8 cellular contexts compared by ENCODE assay signal in the genomic region with DNA sequence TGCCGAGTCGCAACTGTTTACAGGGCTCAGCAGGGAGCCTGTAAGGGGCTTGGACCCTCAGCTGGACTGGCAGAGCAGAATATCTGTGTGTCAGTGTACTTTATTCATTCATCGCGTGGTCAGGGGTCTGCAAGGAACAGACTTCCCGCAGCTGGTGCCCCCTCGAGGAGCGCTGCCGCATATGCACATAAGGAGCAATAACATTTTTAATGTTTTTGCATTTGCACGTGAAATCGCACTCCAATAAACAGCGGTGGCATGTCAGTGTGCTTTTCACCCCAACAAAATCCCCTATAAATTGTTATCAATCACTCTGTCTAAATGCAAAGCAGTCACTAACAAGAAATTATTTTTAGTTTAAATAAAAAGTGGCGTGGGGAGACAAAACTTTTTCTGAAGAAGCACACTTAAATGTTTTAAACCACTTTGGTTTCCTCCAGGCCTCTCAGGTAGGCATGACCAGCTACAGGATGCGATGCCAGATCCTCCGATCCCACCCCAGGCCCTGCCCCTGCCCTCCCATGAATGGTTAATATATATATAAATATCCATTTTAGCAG. TPM values are rescaled to one million over a fixed set of nuclear protein-coding genes. Genes with fewer than 3 reads are reported as not detected.
DNase-seq lines count a peak whose midpoint lies in the region; ATAC-seq and TF ChIP-seq lines count a peak whose summit lies in the region.

No MANE protein-coding gene starts in this region.

- no peak overlapping the region for H3K27ac Mint-ChIP-seq in activated T-cell treated with anti-CD3 and anti-CD28 coated beads, Interleukin-2, amount 50 U/mL, for 72 hours

- H3K27me3 Mint-ChIP-seq in activated T-cell treated with anti-CD3 and anti-CD28 coated beads, Interleukin-2, amount 50 U/mL, for 72 hours (ENCODE audit: low read depth) = peaks cover 63% of the 10 kb centered on the region

- H3K4me3 Mint-ChIP-seq in activated T-cell treated with anti-CD3 and anti-CD28 coated beads, Interleukin-2, amount 50 U/mL, for 72 hours = peak overlapping the region; percentile 85 to 87

- no peaks in the 10 kb centered on the region for H3K36me3 ChIP-seq in rectal smooth muscle tissue (ENCODE audit: control insufficient read depth, insufficient read depth, low read length)

- ATAC-seq in GM19438 (IDR thresholded peaks at IDR 0.05; ENCODE audit: low read depth, unreplicated experiment) (peak; percentile 7), Right ventricle myocardium superior (ENCODE audit: poor library complexity) (peak; percentile 67)
- ATAC-seq in activated T-cell treated with anti-CD3 and anti-CD28 coated beads, Interleukin-2, amount 50 U/mL, for 72 hours (replicated peaks in 1 of 2) = peak; percentile 49 to 51

- no peaks in the 10 kb centered on the region for H3K4me1 ChIP-seq in rectal smooth muscle tissue (ENCODE audit: control insufficient read depth, insufficient read depth, low read length)

- H3K4me3 ChIP-seq in NB4 (ENCODE audit: low read depth, low read length) (peak overlapping the region; percentile 55), rectal smooth muscle tissue (ENCODE audit: low read length) (peak overlapping the region; percentile 73)

- intact Hi-C loops in Right ventricle myocardium superior (cut with DNase I) = no loop called here

- no peak overlapping the region for H3K9ac ChIP-seq in rectal smooth muscle tissue (ENCODE audit: low read length)

- no peaks in the 10 kb centered on the region for H3K9me3 Mint-ChIP-seq in activated T-cell treated with anti-CD3 and anti-CD28 coated beads, Interleukin-2, amount 50 U/mL, for 72 hours

- peaks cover 3% of the 10 kb centered on the region for H3K27me3 ChIP-seq in rectal smooth muscle tissue (ENCODE audit: control insufficient read depth, insufficient read depth, low read length)

- no peak overlapping the region for H3K27ac ChIP-seq in rectal smooth muscle tissue (ENCODE audit: low read depth, low read length)

- H3K36me3 Mint-ChIP-seq in activated T-cell treated with anti-CD3 and anti-CD28 coated beads, Interleukin-2, amount 50 U/mL, for 72 hours (ENCODE audit: insufficient read depth in 2 of 2) = no peaks in the 10 kb centered on the region

- no peaks in the 10 kb centered on the region for H3K4me1 Mint-ChIP-seq in activated T-cell treated with anti-CD3 and anti-CD28 coated beads, Interleukin-2, amount 50 U/mL, for 72 hours (ENCODE audit: low read depth)

- DNase-seq in COR-L47 (lab: John Stamatoyannopoulos, UW) = peak; percentile 4
- DNase-seq in NB4 (ENCODE audit: low read depth) = peak; percentile 50
- DNase-seq in activated T-cell treated with anti-CD3 and anti-CD28 coated beads, Interleukin-2, amount 50 U/mL, for 72 hours = peak; percentile 27 to 42
- DNase-seq in Right ventricle myocardium superior = peak; percentile 59
- no peak for DNase-seq in T1000 (lab: John Stamatoyannopoulos, UW)
- no peak for DNase-seq in GDM1 (lab: John Stamatoyannopoulos, UW)

- peak; percentile 58 for TF ChIP-seq CTCF in NB4 (IDR thresholded peaks at IDR 0.05; ENCODE audit: low read depth, low read length)

- no peak for TF ChIP-seq POLR2A in NB4 (IDR thresholded peaks at IDR 0.05; ENCODE audit: extremely low read depth, insufficient read length)

RNA-seq across cellular contexts. Expression of a gene that starts 3.5 kb away (rescaled TPM):
- total RNA-seq in activated T-cell treated with anti-CD3 and anti-CD28 coated beads, Interleukin-2, amount 50 U/mL, for 72 hours = not detected
- total RNA-seq in Right ventricle myocardium superior = 0.54 TPM

Comparison
In these comparisons a context has a peak if more than half of its experiments do, and no peak if none do; other contexts are left out.
1. DNase-seq: peak in COR-L47 (single experiment), NB4 (single experiment), activated T-cell treated with anti-CD3 and anti-CD28 coated beads, Interleukin-2, amount 50 U/mL, for 72 hours (2 of 2) and Right ventricle myocardium superior (single experiment); none in T1000 (single experiment) and GDM1 (single experiment).
2. ATAC-seq: peak in every context shown above with its lines; median percentile 67 in Right ventricle myocardium superior; 50 in activated T-cell treated with anti-CD3 and anti-CD28 coated beads, Interleukin-2, amount 50 U/mL, for 72 hours; 7 in GM19438.